ENCODE assay signal across 1 cellular context in genomic region chr14:104111301-104112112, GRCh38.
TF ChIP-seq lines count a peak whose summit lies in the region.

No MANE protein-coding gene starts in this region.

TF ChIP-seq in H1, 55 proteins besides CTCF, POLR2A, EP300 and RAD21:
- TF ChIP-seq MAFK (IDR thresholded peaks at IDR 0.05; ENCODE audit: low read depth, low read length) (no peak), HDAC2 (IDR thresholded peaks at IDR 0.05; ENCODE audit: borderline replicate concordance in 1 of 2, low read depth in 2 of 2, low read length in 2 of 2) (no peak)
